1 cellular context compared by ENCODE assay signal in genomic region chr20:9660236-9660868, GRCh38.
TF ChIP-seq lines count a peak whose summit lies in the region.

No MANE protein-coding gene starts in this region.

TF ChIP-seq in HepG2, 621 proteins besides CTCF, POLR2A, EP300 and RAD21 (continued from another document):
- no peak for TF ChIP-seq NFIB (CRISPR knock-in tag; IDR thresholded peaks at IDR 0.05; ENCODE audit: borderline replicate concordance)
- TF ChIP-seq THAP8 (CRISPR knock-in tag; IDR thresholded peaks at IDR 0.05; ENCODE audit: borderline replicate concordance), result no peak
- no peak for TF ChIP-seq PRDM10 (CRISPR knock-in tag; IDR thresholded peaks at IDR 0.05; ENCODE audit: low read depth)
- TF ChIP-seq MZF1 (CRISPR knock-in tag; IDR thresholded peaks at IDR 0.05; ENCODE audit: borderline replicate concordance), result no peak
- TF ChIP-seq ZNF816 (CRISPR knock-in tag; IDR thresholded peaks at IDR 0.05; ENCODE audit: borderline replicate concordance), result no peak
- TF ChIP-seq ZBTB1 (CRISPR knock-in tag; IDR thresholded peaks at IDR 0.05; ENCODE audit: borderline replicate concordance), result no peak
- 0 out of 2 replicates have a peak, but pooled peaks have one; percentile 35 for TF ChIP-seq ZBTB10 (CRISPR knock-in tag; IDR thresholded peaks at IDR 0.05; ENCODE audit: borderline replicate concordance)
- no peak for TF ChIP-seq ZNF34 (CRISPR knock-in tag; IDR thresholded peaks at IDR 0.05; ENCODE audit: borderline replicate concordance)
- 0 out of 2 replicates have a peak, but pooled peaks have one; percentile 46 for TF ChIP-seq ZBTB21 (CRISPR knock-in tag; IDR thresholded peaks at IDR 0.05)
- TF ChIP-seq IRX3 (CRISPR knock-in tag; IDR thresholded peaks at IDR 0.05; ENCODE audit: borderline replicate concordance, low read depth), result no peak
- no peak for TF ChIP-seq ZEB1 (IDR thresholded peaks at IDR 0.05; ENCODE audit: insufficient replicate concordance, low read depth)
- TF ChIP-seq HNRNPUL1 (IDR thresholded peaks at IDR 0.05; ENCODE audit: low read depth, low read length), result no peak
- TF ChIP-seq ZNF639 (CRISPR knock-in tag; conservative IDR thresholded peaks at IDR 0.05), result no peak
- no peak for TF ChIP-seq MXI1 (IDR thresholded peaks at IDR 0.05; ENCODE audit: borderline replicate concordance, low read depth, low read length)
- TF ChIP-seq ZNF331 (CRISPR knock-in tag; IDR thresholded peaks at IDR 0.05), result 0 out of 2 replicates have a peak, but pooled peaks have one; percentile 30
- no peak for TF ChIP-seq FOXA1 (IDR thresholded peaks at IDR 0.05)
- no peak for TF ChIP-seq FOXA1 (CRISPR knock-in tag; IDR thresholded peaks at IDR 0.05)
- TF ChIP-seq BATF2 (CRISPR knock-in tag; IDR thresholded peaks at IDR 0.05), result no peak
- no peak for TF ChIP-seq ATF5 (CRISPR knock-in tag; IDR thresholded peaks at IDR 0.05; ENCODE audit: low read depth)
- no peak for TF ChIP-seq TP53 (CRISPR knock-in tag; conservative IDR thresholded peaks at IDR 0.05)
- TF ChIP-seq SAFB2 (CRISPR knock-in tag; IDR thresholded peaks at IDR 0.05; ENCODE audit: borderline replicate concordance, low read depth), result no peak
- TF ChIP-seq SIX1 (CRISPR knock-in tag; IDR thresholded peaks at IDR 0.05; ENCODE audit: borderline replicate concordance), result no peak
- TF ChIP-seq HNF4G (IDR thresholded peaks at IDR 0.05; ENCODE audit: borderline replicate concordance, low read depth, low read length), result no peak
- TF ChIP-seq HNF4G (CRISPR knock-in tag; IDR thresholded peaks at IDR 0.05; ENCODE audit: borderline replicate concordance, low read depth), result no peak
- no peak for TF ChIP-seq FOXK1 (CRISPR knock-in tag; IDR thresholded peaks at IDR 0.05; ENCODE audit: borderline replicate concordance, low read depth)
- TF ChIP-seq PLRG1 (conservative IDR thresholded peaks at IDR 0.05), result no peak
- no peak for TF ChIP-seq ATF3 (CRISPR knock-in tag; IDR thresholded peaks at IDR 0.05)
- TF ChIP-seq ZNF7 (CRISPR knock-in tag; IDR thresholded peaks at IDR 0.05), result no peak
- no peak for TF ChIP-seq ZNF552 (CRISPR knock-in tag; IDR thresholded peaks at IDR 0.05; ENCODE audit: borderline replicate concordance)
- TF ChIP-seq ZNF281 (CRISPR knock-in tag; IDR thresholded peaks at IDR 0.05; ENCODE audit: borderline replicate concordance), result no peak
- 0 out of 2 replicates have a peak, but pooled peaks have one; percentile 64 for TF ChIP-seq MTF1 (CRISPR knock-in tag; IDR thresholded peaks at IDR 0.05)
- TF ChIP-seq SYNCRIP (IDR thresholded peaks at IDR 0.05; ENCODE audit: insufficient read depth, low read depth, low read length), result no peak
